Comparison of ENCODE assay signal across 8 cellular contexts in the genomic region with DNA sequence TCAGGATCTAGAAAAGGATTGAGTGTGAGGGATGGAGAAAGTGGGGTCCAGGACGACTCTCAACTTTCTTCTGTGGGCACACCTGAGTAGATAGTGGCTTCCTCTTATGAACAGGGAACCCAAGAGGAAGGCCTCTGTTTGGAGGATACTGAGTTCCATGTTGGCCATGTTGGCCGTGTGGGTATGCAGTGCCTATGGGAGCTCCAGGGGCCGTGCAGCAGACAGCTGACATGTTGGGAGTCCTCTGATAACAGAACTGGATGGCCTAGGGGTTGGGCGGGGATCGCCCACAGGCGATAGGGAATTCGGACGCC. TPM values are rescaled to one million over a fixed set of nuclear protein-coding genes. Genes with fewer than 3 reads are reported as not detected.
DNase-seq lines count a peak whose midpoint lies in the region; ATAC-seq and TF ChIP-seq lines count a peak whose summit lies in the region.

No MANE protein-coding gene starts in this region.

- peak overlapping the region; percentile 82 for H3K4me3 Mint-ChIP-seq in endodermal cell

- CTCF ChIA-PET in SK-N-SH (lab: Yijun Ruan, JAX), result interaction anchor here (1.3 to 15.4 kb wide), 7 partner anchors 14 to 62 kb away, joined by 3 to 163 read pairs (median 4); no protein-coding TSS in a partner anchor

- H3K27me3 ChIP-seq in SK-N-SH (ENCODE audit: insufficient read depth) (no peaks in the 10 kb centered on the region), OCI-LY1 (ENCODE audit: insufficient read depth, low read length) (no peaks in the 10 kb centered on the region), endodermal cell (ENCODE audit: control insufficient read depth, insufficient read depth, low read length, poor library complexity, severe bottlenecking) (no peaks in the 10 kb centered on the region), ovary (no peaks in the 10 kb centered on the region)

- H3K9me3 ChIP-seq in SK-N-SH (no peaks in the 10 kb centered on the region), OCI-LY1 (ENCODE audit: low read length) (no peaks in the 10 kb centered on the region), endodermal cell (ENCODE audit: control insufficient read depth, low read length) (no peaks in the 10 kb centered on the region), ovary (no peaks in the 10 kb centered on the region)

- TF ChIP-seq RAD21 in SK-N-SH (IDR thresholded peaks at IDR 0.05; ENCODE audit: low read length), result no peak

- H3K4me1 ChIP-seq in SK-N-SH (ENCODE audit: control insufficient read depth in 1 of 2, insufficient read depth in 2 of 2, low read depth in 1 of 2, low read length in 1 of 2) (peaks cover 4 to 38% of the 10 kb centered on the region in 2 experiments; a peak in 1 of 4 replicates), OCI-LY1 (ENCODE audit: insufficient read depth, low read length, severe bottlenecking) (peaks cover 28% of the 10 kb centered on the region), endodermal cell (ENCODE audit: control insufficient read depth, insufficient read depth, low read length) (peaks cover 6% of the 10 kb centered on the region), ovary (ENCODE audit: insufficient read depth) (peaks cover 2% of the 10 kb centered on the region)

- intact Hi-C loops in ovary (cut with DNase I), result no loop called here

- H3K9ac ChIP-seq in SK-N-SH (peak overlapping the region; percentile 91), OCI-LY1 (ENCODE audit: low read length) (peak overlapping the region; percentile 93), endodermal cell (ENCODE audit: extremely low read depth, low read length, poor library complexity, severe bottlenecking) (peak overlapping the region; percentile 92)

- H3F3A ChIP-seq in SK-N-SH (replicated peaks; ENCODE audit: insufficient read depth), result peaks cover 26% of the 10 kb centered on the region
- H3F3A ChIP-seq in OCI-LY1 (ENCODE audit: insufficient read depth, low read length), result no peaks in the 10 kb centered on the region

- DNase-seq in SK-N-SH (no peak), endodermal cell (no peak), ovary (no peak)
- no peak for DNase-seq in stimulated activated CD4-positive, alpha-beta T cell treated with anti-CD3 and anti-CD28 coated beads, Interleukin-2, amount 100 ng/mL, for 24 hours
- DNase-seq in stimulated activated naive CD4-positive, alpha-beta T cell treated with Interleukin-2 at 50 U/mL for 16 hours (lab: John Stamatoyannopoulos, UW), result no peak

- no peaks in the 10 kb centered on the region for H4K20me1 ChIP-seq in SK-N-SH (ENCODE audit: insufficient read depth)
- H4K20me1 ChIP-seq in OCI-LY1 (ENCODE audit: insufficient read depth, low read length), result no peaks in the 10 kb centered on the region

- H3K27ac ChIP-seq in SK-N-SH (ENCODE audit: low read depth in 2 of 2, low read length in 1 of 2) (peak overlapping the region; percentile 83 to 89), OCI-LY1 (ENCODE audit: low read depth, low read length, poor library complexity, severe bottlenecking) (peak overlapping the region; percentile 75), endodermal cell (ENCODE audit: low read depth, low read length) (peak overlapping the region; percentile 98), ovary (peak overlapping the region; percentile 52 to 90)

- no peak for TF ChIP-seq EP300 in SK-N-SH (IDR thresholded peaks at IDR 0.05; ENCODE audit: borderline replicate concordance in 1 of 2, low read depth in 1 of 2, low read length in 1 of 2)
- no peak for TF ChIP-seq EP300 in ovary (IDR thresholded peaks at IDR 0.05)

- ATAC-seq in SK-N-SH treated with all-trans-retinoic acid at 6 μM for 48 hours (no peak; the same call in 2 of the 3 replicates), HG03521 (IDR thresholded peaks at IDR 0.05; ENCODE audit: unreplicated experiment) (no peak)

- H3K9me3 Mint-ChIP-seq in endodermal cell, result no peaks in the 10 kb centered on the region

- POLR2A ChIA-PET in SK-N-SH (lab: Yijun Ruan, JAX), result interaction anchor here (0.7 to 3.9 kb wide), 9 partner anchors 10 to 418 kb away, joined by 3 to 50 read pairs (median 13); a partner anchor contains a TSS

- H3K4me3 ChIP-seq in SK-N-SH (ENCODE audit: low read depth in 2 of 2, low read length in 1 of 2), result peak overlapping the region; percentile 74 to 77
- peak overlapping the region; percentile 87 for H3K4me3 ChIP-seq in OCI-LY1 (ENCODE audit: low read depth, low read length, poor library complexity, severe bottlenecking)
- peak overlapping the region; percentile 94 for H3K4me3 ChIP-seq in endodermal cell (ENCODE audit: low read length)
- peak overlapping the region; percentile 59 for H3K4me3 ChIP-seq in ovary

- H3K79me2 ChIP-seq in SK-N-SH (ENCODE audit: insufficient read depth) (peaks cover 13% of the 10 kb centered on the region; the same call in 1 of the 2 replicates), OCI-LY1 (ENCODE audit: insufficient read depth, low read length) (peaks cover 3% of the 10 kb centered on the region)

- H3K36me3 ChIP-seq in SK-N-SH (replicated peaks in 1 of 2; ENCODE audit: control insufficient read depth in 1 of 2, insufficient read depth in 2 of 2, low read length in 1 of 2), result peaks cover 13 to 34% of the 10 kb centered on the region in 2 experiments
- H3K36me3 ChIP-seq in OCI-LY1 (ENCODE audit: insufficient read depth, low read length), result peaks cover 36% of the 10 kb centered on the region
- H3K36me3 ChIP-seq in endodermal cell (ENCODE audit: control insufficient read depth, insufficient read depth, low read length), result peaks cover 31% of the 10 kb centered on the region
- H3K36me3 ChIP-seq in ovary, result no peaks in the 10 kb centered on the region

- peak overlapping the region; percentile 78 for H3K4me2 ChIP-seq in SK-N-SH
- peak overlapping the region; percentile 99 for H3K4me2 ChIP-seq in OCI-LY1 (ENCODE audit: low read length)

- H3K9me2 ChIP-seq in SK-N-SH (no peaks in the 10 kb centered on the region), OCI-LY1 (ENCODE audit: low read depth, low read length) (no peaks in the 10 kb centered on the region)

- TF ChIP-seq CTCF in SK-N-SH (IDR thresholded peaks at IDR 0.05) (no peak), OCI-LY1 (IDR thresholded peaks at IDR 0.05; ENCODE audit: low read length) (no peak), endodermal cell (conservative IDR thresholded peaks at IDR 0.05) (no peak), ovary (IDR thresholded peaks at IDR 0.05) (no peak)

- peak overlapping the region; percentile 95 for H3K27ac Mint-ChIP-seq in endodermal cell

- H3K27me3 Mint-ChIP-seq in endodermal cell (ENCODE audit: insufficient read depth), result no peaks in the 10 kb centered on the region

- peak overlapping the region; percentile 94 for H2AFZ ChIP-seq in SK-N-SH (ENCODE audit: low read depth)
- H2AFZ ChIP-seq in OCI-LY1 (ENCODE audit: low read length), result 0 out of 2 replicates have a peak overlapping the region, but pooled peaks have one; percentile 25

- no peak for TF ChIP-seq POLR2A in ovary (IDR thresholded peaks at IDR 0.05)

- H3K4me1 Mint-ChIP-seq in endodermal cell, result peaks cover 20% of the 10 kb centered on the region

- 28% methylated on average over 8 of the region's 8 CpGs for WGBS in SK-N-SH (ENCODE audit: low lambda C conversion rate)
- WGBS in endodermal cell (ENCODE audit: insufficient coverage in 1 of 2, insufficient read length in 1 of 2), 2 experiments, result 35 to 46% methylated on average over 6 to 8 of the region's 8 CpGs
- WGBS in ovary, 3 donors, result 14 to 19% (median 16%) methylated on average over 8 of the region's 8 CpGs

- H3K36me3 Mint-ChIP-seq in endodermal cell (ENCODE audit: low read depth), result peaks cover 28% of the 10 kb centered on the region

TF ChIP-seq in SK-N-SH, 30 proteins besides CTCF, POLR2A, EP300 and RAD21 (continues in another document):
- TF ChIP-seq MXI1 (IDR thresholded peaks at IDR 0.05; ENCODE audit: low read depth, low read length), result no peak
- TF ChIP-seq SMC3 (IDR thresholded peaks at IDR 0.05; ENCODE audit: low read depth, low read length), result no peak
- TF ChIP-seq, protein P1, sequence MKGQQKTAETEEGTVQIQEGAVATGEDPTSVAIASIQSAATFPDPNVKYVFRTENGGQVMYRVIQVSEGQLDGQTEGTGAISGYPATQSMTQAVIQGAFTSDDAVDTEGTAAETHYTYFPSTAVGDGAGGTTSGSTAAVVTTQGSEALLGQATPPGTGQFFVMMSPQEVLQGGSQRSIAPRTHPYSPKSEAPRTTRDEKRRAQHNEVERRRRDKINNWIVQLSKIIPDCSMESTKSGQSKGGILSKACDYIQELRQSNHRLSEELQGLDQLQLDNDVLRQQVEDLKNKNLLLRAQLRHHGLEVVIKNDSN (IDR thresholded peaks at IDR 0.05; ENCODE audit: borderline replicate concordance, low read depth), result no peak
- no peak for TF ChIP-seq SIN3A (IDR thresholded peaks at IDR 0.05; ENCODE audit: borderline replicate concordance, low read depth, low read length)
- no peak for TF ChIP-seq FOXJ3 (CRISPR knock-in tag; IDR thresholded peaks at IDR 0.05)
- no peak for TF ChIP-seq GATA2 (CRISPR knock-in tag; IDR thresholded peaks at IDR 0.05)

TF ChIP-seq in SK-N-SH treated with all-trans-retinoic acid at 6 μM for 48 hours, 23 proteins besides CTCF, POLR2A, EP300 and RAD21 (continues in another document):
- TF ChIP-seq ZNF565 (CRISPR knock-in tag; conservative IDR thresholded peaks at IDR 0.05; ENCODE audit: low read depth) (no peak), PPARA (CRISPR knock-in tag; IDR thresholded peaks at IDR 0.05; ENCODE audit: borderline replicate concordance) (no peak), ESRRG (CRISPR knock-in tag; IDR thresholded peaks at IDR 0.05) (no peak), ZFP3 (CRISPR knock-in tag; IDR thresholded peaks at IDR 0.05) (no peak), ZNF70 (CRISPR knock-in tag; IDR thresholded peaks at IDR 0.05) (no peak), ARNTL (CRISPR knock-in tag; IDR thresholded peaks at IDR 0.05; ENCODE audit: borderline replicate concordance, low read depth) (no peak), ZFP30 (CRISPR knock-in tag; IDR thresholded peaks at IDR 0.05) (no peak), ZC3H10 (CRISPR knock-in tag; IDR thresholded peaks at IDR 0.05) (no peak), OSR1 (CRISPR knock-in tag; IDR thresholded peaks at IDR 0.05) (no peak), SNAI2 (CRISPR knock-in tag; IDR thresholded peaks at IDR 0.05) (no peak)

RNA-seq across cellular contexts. Expression of a gene that starts 43.0 kb away (rescaled TPM):
- polyA plus RNA-seq in SK-N-SH (2012; rRNA removed) (14.9 and 16.9 TPM in 2 replicates), ovary (10 to 100 TPM in 1 of 2 donors, 1 to 10 TPM in 1; 4.1 to 13.8 TPM)
- 6.7 and 9.5 TPM in 2 replicates for polyA plus RNA-seq in SK-N-SH (2012; cell fraction: cytosol; rRNA removed)
- polyA plus RNA-seq in SK-N-SH (2012; cell fraction: nucleus; rRNA removed), result 10.4 and 10.6 TPM in 2 replicates
- total RNA-seq in endodermal cell (10 to 100 TPM; 10.2 to 10.8 TPM), ovary (10 to 100 TPM in 5 of 7 donors, 1 to 10 TPM in 2; 5.1 to 17.9 (median 11.4) TPM)
- polyA plus RNA-seq in endodermal cell (2013, experiment 1 of 2), result 8.4 TPM
- 10.2 TPM for polyA plus RNA-seq in endodermal cell (2013, experiment 2 of 2)

RNA-seq across cellular contexts. Expression of a gene that starts 43.2 kb away (rescaled TPM):
- polyA plus RNA-seq in SK-N-SH (2012; rRNA removed) (6.6 and 10.5 TPM in 2 replicates), ovary (1 to 10 TPM; 3.3 to 9.6 TPM)
- polyA plus RNA-seq in SK-N-SH (2012; cell fraction: cytosol; rRNA removed), result 1.1 and 1.5 TPM in 2 replicates
- 60.0 and 87.2 TPM in 2 replicates for polyA plus RNA-seq in SK-N-SH (2012; cell fraction: nucleus; rRNA removed)
- total RNA-seq in endodermal cell (1 to 10 TPM; 3.9 to 6.3 TPM), ovary (10 to 100 TPM in 1 of 7 donors, 1 to 10 TPM in 6; 3.1 to 13.8 (median 5.7) TPM)
- polyA plus RNA-seq in endodermal cell (2013, experiment 1 of 2), result 6.3 TPM
- polyA plus RNA-seq in endodermal cell (2013, experiment 2 of 2), result 3.6 TPM
